In the genomic region with DNA sequence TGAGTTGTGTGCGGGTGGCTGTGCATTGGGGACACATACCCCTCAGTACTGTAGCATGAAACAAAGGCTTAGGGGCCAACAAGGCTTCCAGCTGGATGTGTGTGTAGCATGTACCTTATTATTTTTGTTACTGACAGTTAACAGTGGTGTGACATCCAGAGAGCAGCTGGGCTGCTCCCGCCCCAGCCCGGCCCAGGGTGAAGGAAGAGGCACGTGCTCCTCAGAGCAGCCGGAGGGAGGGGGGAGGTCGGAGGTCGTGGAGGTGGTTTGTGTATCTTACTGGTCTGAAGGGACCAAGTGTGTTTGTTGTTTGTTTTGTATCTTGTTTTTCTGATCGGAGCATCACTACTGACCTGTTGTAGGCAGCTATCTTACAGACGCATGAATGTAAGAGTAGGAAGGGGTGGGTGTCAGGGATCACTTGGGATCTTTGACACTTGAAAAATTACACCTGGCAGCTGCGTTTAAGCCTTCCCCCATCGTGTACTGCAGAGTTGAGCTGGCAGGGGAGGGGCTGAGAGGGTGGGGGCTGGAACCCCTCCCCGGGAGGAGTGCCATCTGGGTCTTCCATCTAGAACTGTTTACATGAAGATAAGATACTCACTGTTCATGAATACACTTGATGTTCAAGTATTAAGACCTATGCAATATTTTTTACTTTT, we compare ENCODE assay signal across 8 cellular contexts. TPM values are rescaled to one million over a fixed set of nuclear protein-coding genes. Genes with fewer than 3 reads are reported as not detected.
DNase-seq lines count a peak whose midpoint lies in the region; ATAC-seq and TF ChIP-seq lines count a peak whose summit lies in the region.

No MANE protein-coding gene starts in this region.

- no peaks in the 10 kb centered on the region for H3K9me3 Mint-ChIP-seq in IgD-negative memory B cell

- peak overlapping the region; percentile 89 for H3K4me3 ChIP-seq in BJ (ENCODE audit: low read depth, low read length)
- peak overlapping the region; percentile 97 for H3K4me3 ChIP-seq in iPS-20b (ENCODE audit: low read length)

- peaks cover 7% of the 10 kb centered on the region for H3K36me3 Mint-ChIP-seq in IgD-negative memory B cell

- CTCF ChIA-PET in BJ (lab: Yijun Ruan, JAX): interaction anchor here (0.7 to 3.2 kb wide), 21 partner anchors 8 to 280 kb away, joined by 3 to 15 read pairs (median 6); a partner anchor contains a TSS

- no peaks in the 10 kb centered on the region for H3K27me3 ChIP-seq in BJ (ENCODE audit: control insufficient read depth, insufficient read depth, low read length)
- peaks cover 8% of the 10 kb centered on the region; the same call in 1 of the 2 replicates for H3K27me3 ChIP-seq in iPS-20b (ENCODE audit: insufficient read depth, low read length)

- H3K27me3 Mint-ChIP-seq in IgD-negative memory B cell: no peaks in the 10 kb centered on the region

- peaks cover 17 to 31% (median 23%) of the 10 kb centered on the region in 3 donors for H3K4me1 Mint-ChIP-seq in IgD-negative memory B cell

- no peaks in the 10 kb centered on the region for H3K9me3 ChIP-seq in iPS-20b (ENCODE audit: insufficient read depth, low read depth, low read length)

- H3K27ac Mint-ChIP-seq in IgD-negative memory B cell: peak overlapping the region; percentile 54 to 96 (median 94)

- no peak overlapping the region for H3K9ac ChIP-seq in iPS-20b (ENCODE audit: low read depth, low read length)

- peak overlapping the region; percentile 97 to 99 (median 99) for H3K4me3 Mint-ChIP-seq in IgD-negative memory B cell

- peaks cover 16% of the 10 kb centered on the region for H3K4me1 ChIP-seq in iPS-20b (ENCODE audit: insufficient read depth, low read length)

- ATAC-seq in GM18867 (IDR thresholded peaks at IDR 0.05; ENCODE audit: unreplicated experiment): no peak

- POLR2A ChIA-PET in BJ (lab: Charles Lee): interaction anchor here (0.7 to 2.9 kb wide), 3 partner anchors 15 to 142 kb away, joined by 3 to 13 read pairs (median 11); no protein-coding TSS in a partner anchor

- no peak for TF ChIP-seq CTCF in BJ (IDR thresholded peaks at IDR 0.05; ENCODE audit: insufficient read depth, low read depth, low read length)
- no peak for TF ChIP-seq CTCF in GM10266 (IDR thresholded peaks at IDR 0.05; ENCODE audit: control insufficient read depth, insufficient read depth, low read depth, missing control alignments)

- H3K36me3 ChIP-seq in BJ (ENCODE audit: control insufficient read depth, insufficient read depth, low read length): peaks cover 16% of the 10 kb centered on the region
- H3K36me3 ChIP-seq in iPS-20b (ENCODE audit: insufficient read depth, low read depth, low read length): peaks cover 14% of the 10 kb centered on the region

- H3K27ac ChIP-seq in iPS-20b (ENCODE audit: low read length): no peak overlapping the region

- DNase-seq in BJ (ENCODE audit: low read depth): no peak
- peak; percentile 45 for DNase-seq in activated naive CD4-positive, alpha-beta T cell treated with anti-CD3 and anti-CD28 coated beads, Interleukin-2, amount 50 U/mL, for 16 hours
- DNase-seq in stimulated activated CD8-positive, alpha-beta memory T cell treated with anti-CD3 and anti-CD28 coated beads, Interleukin-4, amount 100 ng/mL, for 48 hours: peak; percentile 54
- no peak for DNase-seq in GM10266 (ENCODE audit: extremely low spot score)
- DNase-seq in activated CD4-positive, CD25-positive, alpha-beta regulatory T cell (lab: John Stamatoyannopoulos, UW): no peak

RNA-seq across cellular contexts. Expression of a gene that starts 1.8 kb away (rescaled TPM):
- polyA plus RNA-seq in BJ (2011; rRNA removed): 152 and 174 TPM in 2 replicates
- 160 and 201 TPM in 2 replicates for polyA minus RNA-seq in BJ (2011; rRNA and poly(A)+ RNA removed)
- 79.9 TPM for polyA plus RNA-seq in IgD-negative memory B cell

RNA-seq across cellular contexts. Expression of a gene that starts 59.4 kb away (rescaled TPM):
- polyA plus RNA-seq in BJ (2011; rRNA removed) (18.5 and 36.3 TPM in 2 replicates), IgD-negative memory B cell (24.8 TPM)
- polyA minus RNA-seq in BJ (2011; rRNA and poly(A)+ RNA removed): 11.9 and 16.5 TPM in 2 replicates

RNA-seq across cellular contexts. Expression of a gene that starts 59.7 kb away (rescaled TPM):
- polyA plus RNA-seq in BJ (2011; rRNA removed) (49.8 and 58.0 TPM in 2 replicates), IgD-negative memory B cell (426 TPM)
- polyA minus RNA-seq in BJ (2011; rRNA and poly(A)+ RNA removed): 11.7 and 13.8 TPM in 2 replicates

Comparison
In these comparisons a context has a peak if more than half of its experiments do, and no peak if none do; other contexts are left out.
1. DNase-seq: peak in activated naive CD4-positive, alpha-beta T cell treated with anti-CD3 and anti-CD28 coated beads, Interleukin-2, amount 50 U/mL, for 16 hours (single experiment) and stimulated activated CD8-positive, alpha-beta memory T cell treated with anti-CD3 and anti-CD28 coated beads, Interleukin-4, amount 100 ng/mL, for 48 hours (single experiment); none in BJ (single experiment), GM10266 (single experiment) and activated CD4-positive, CD25-positive, alpha-beta regulatory T cell (0 of 4).